In the genomic region with DNA sequence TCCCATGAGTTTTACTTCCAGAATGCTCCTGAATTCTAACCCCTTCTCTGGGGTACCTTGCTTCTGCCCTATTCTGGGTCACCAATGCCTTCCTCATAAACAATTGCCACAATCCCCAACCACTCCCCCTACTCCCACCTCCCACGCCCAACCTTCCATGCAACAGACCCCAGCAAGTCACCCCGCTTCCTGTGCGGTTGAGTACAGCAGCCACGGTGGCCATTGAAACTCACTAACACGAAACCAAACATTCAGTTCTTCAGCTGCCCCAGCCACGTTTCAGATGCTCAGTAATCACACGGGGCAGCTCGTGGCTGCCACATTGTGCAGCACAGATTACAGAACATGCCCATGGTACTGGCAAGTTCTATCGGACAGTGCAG, we compare ENCODE assay signal across 33 cellular contexts. TPM values are rescaled to one million over a fixed set of nuclear protein-coding genes. Genes with fewer than 3 reads are reported as not detected.
DNase-seq lines count a peak whose midpoint lies in the region; ATAC-seq and TF ChIP-seq lines count a peak whose summit lies in the region.
"Had no signal": no experiment of that assay in that cellular context is flagged by ENCODE, and none has a peak within 500 bp of the region (broad histone marks: within the 10 kb centered on the region; RNA-seq: fewer than 3 reads in every experiment).

No MANE protein-coding gene starts in this region.

- TF ChIP-seq CTCF in neural cell (IDR thresholded peaks at IDR 0.05; ENCODE audit: poor library complexity, severe bottlenecking) (no peak), BE2C (IDR thresholded peaks at IDR 0.05; ENCODE audit: low read depth, low read length) (no peak), osteoblast (IDR thresholded peaks at IDR 0.05; ENCODE audit: extremely low read depth, low read depth, low read length) (no peak)

- H3K79me2 ChIP-seq in neural cell (replicated peaks; ENCODE audit: insufficient read depth, low read length) (peaks cover 5% of the 10 kb centered on the region), osteoblast (ENCODE audit: insufficient read depth, low read length) (peaks cover 7% of the 10 kb centered on the region)

- peak overlapping the region; percentile 10 for H3K4me3 ChIP-seq in neural cell (ENCODE audit: low read length)
- no peak overlapping the region for H3K4me3 ChIP-seq in BE2C (ENCODE audit: low read depth, low read length)
- H3K4me3 ChIP-seq in osteoblast (ENCODE audit: insufficient read depth, low read length), result no peak overlapping the region
- H3K4me3 ChIP-seq: A549, colonic mucosa, right atrium auricular region, smooth muscle cell had no signal

- H3K27me3 ChIP-seq in neural cell (ENCODE audit: insufficient read depth, low read depth, low read length) (no peaks in the 10 kb centered on the region), BE2C (no peaks in the 10 kb centered on the region), osteoblast (ENCODE audit: insufficient read depth, low read length) (no peaks in the 10 kb centered on the region)
- H3K27me3 ChIP-seq: colonic mucosa, right atrium auricular region had no signal

- H3K27me3 Mint-ChIP-seq in activated CD8-positive, alpha-beta memory T cell treated with anti-CD3 and anti-CD28 coated beads, Interleukin-2, amount 10 ng/mL, durations not matched to agents 7 days and 5 days, result no peaks in the 10 kb centered on the region
- no peaks in the 10 kb centered on the region for H3K27me3 Mint-ChIP-seq in activated T-helper 17 cell treated with anti-CD3 and anti-CD28 coated beads, Interleukin-2, amount 50 U/mL, for 72 hours
- H3K27me3 Mint-ChIP-seq: activated CD4-positive, alpha-beta T cell treated with anti-CD3 and anti-CD28 coated beads, Interleukin-2, amount 10 ng/mL, durations not matched to agents 24 days and 14 days; activated naive CD8-positive, alpha-beta T cell had no signal

- no peaks in the 10 kb centered on the region for H3K4me1 ChIP-seq in BE2C
- H3K4me1 ChIP-seq in osteoblast (ENCODE audit: insufficient read depth, low read length), result peaks cover 21% of the 10 kb centered on the region

- H3K9me3 ChIP-seq in neural cell (ENCODE audit: low read length), result no peaks in the 10 kb centered on the region
- peaks cover 13% of the 10 kb centered on the region; the same call in 1 of the 2 replicates for H3K9me3 ChIP-seq in BE2C
- peaks cover 11% of the 10 kb centered on the region for H3K9me3 ChIP-seq in osteoblast (ENCODE audit: low read depth, low read length)
- H3K9me3 ChIP-seq: A549, colonic mucosa had no signal

- no peak overlapping the region for H3K4me3 Mint-ChIP-seq in activated CD8-positive, alpha-beta memory T cell treated with anti-CD3 and anti-CD28 coated beads, Interleukin-2, amount 10 ng/mL, durations not matched to agents 7 days and 5 days
- no peak overlapping the region for H3K4me3 Mint-ChIP-seq in activated T-helper 17 cell treated with anti-CD3 and anti-CD28 coated beads, Interleukin-2, amount 50 U/mL, for 72 hours
- H3K4me3 Mint-ChIP-seq: activated CD4-positive, alpha-beta T cell treated with anti-CD3 and anti-CD28 coated beads, Interleukin-2, amount 10 ng/mL, durations not matched to agents 24 days and 14 days; activated naive CD8-positive, alpha-beta T cell; CD8-positive, alpha-beta T cell; immature natural killer cell had no signal

- in situ Hi-C loops in KBM-7 (cut with MboI; ENCODE audit: low pct_unique_long_range_greater_than_20kb, low sequenced_read_pairs), result loop anchor here (10.0 kb wide), 1 partner anchor 108 kb away; no protein-coding TSS in a partner anchor

- H3K36me3 ChIP-seq in neural cell (ENCODE audit: insufficient read depth, low read length) (no peaks in the 10 kb centered on the region), BE2C (peaks cover 2% of the 10 kb centered on the region), osteoblast (ENCODE audit: insufficient read depth, low read length) (no peaks in the 10 kb centered on the region)
- H3K36me3 ChIP-seq: colonic mucosa, right atrium auricular region had no signal

- DNase-seq in activated CD8-positive, alpha-beta memory T cell treated with anti-CD3 and anti-CD28 coated beads, Interleukin-2, amount 10 ng/mL, durations not matched to agents 7 days and 5 days, result peak; percentile 75
- DNase-seq in activated CD8-positive, alpha-beta memory T cell treated with anti-CD3 and anti-CD28 coated beads for 24 hours, result no peak
- DNase-seq in KBM-7 (peak; percentile 87), cerebellum (ENCODE audit: low spot score) (no peak), BE2C (no peak), osteoblast (ENCODE audit: insufficient read length, low spot score, missing footprints) (no peak)
- DNase-seq: activated CD4-positive, alpha-beta T cell treated with anti-CD3 and anti-CD28 coated beads, Interleukin-2, amount 10 ng/mL, durations not matched to agents 24 days and 14 days; activated CD8-positive, alpha-beta memory T cell treated with anti-CD3 and anti-CD28 coated beads, Interleukin-2, amount 50 U/mL, for 4 hours; AML-193; aorta; CD8-positive, alpha-beta T cell; colonic mucosa; effector CD8-positive, alpha-beta T cell; EL; immature natural killer cell; left cardiac atrium; NCI-H1417 treated with DMSO at 0.1 percent for 48 hours; NCI-H2029 treated with DMSO at 0.1 percent for 48 hours; posterior cingulate gyrus; SHP77; stimulated activated CD4-positive, alpha-beta T cell treated with anti-CD3 and anti-CD28 coated beads, Interleukin-1b, Interleukin-23, amount 100 ng/mL, for 48 hours; stimulated activated naive CD8-positive, alpha-beta T cell treated with anti-CD3 and anti-CD28 coated beads, Interleukin-15, Interleukin-2, amounts not matched to agents 100 U/mL and 50 U/mL, for 24 hours; T1000 had no signal

- no peak overlapping the region for H3K4me2 ChIP-seq in neural cell (ENCODE audit: low read length)
- H3K4me2 ChIP-seq in osteoblast (ENCODE audit: insufficient read depth, low read length), result no peak overlapping the region
- H3K4me2 ChIP-seq: A549, smooth muscle cell had no signal

- peaks cover 16% of the 10 kb centered on the region for H3K36me3 Mint-ChIP-seq in activated CD8-positive, alpha-beta memory T cell treated with anti-CD3 and anti-CD28 coated beads, Interleukin-2, amount 10 ng/mL, durations not matched to agents 7 days and 5 days
- peaks cover 2% of the 10 kb centered on the region for H3K36me3 Mint-ChIP-seq in activated T-helper 17 cell treated with anti-CD3 and anti-CD28 coated beads, Interleukin-2, amount 50 U/mL, for 72 hours (ENCODE audit: low read depth)
- H3K36me3 Mint-ChIP-seq: activated naive CD8-positive, alpha-beta T cell; CD8-positive, alpha-beta T cell had no signal

- peak overlapping the region; percentile 81 for H3K27ac Mint-ChIP-seq in activated CD8-positive, alpha-beta memory T cell treated with anti-CD3 and anti-CD28 coated beads, Interleukin-2, amount 10 ng/mL, durations not matched to agents 7 days and 5 days
- peak overlapping the region; percentile 62 for H3K27ac Mint-ChIP-seq in activated T-helper 17 cell treated with anti-CD3 and anti-CD28 coated beads, Interleukin-2, amount 50 U/mL, for 72 hours
- H3K27ac Mint-ChIP-seq: activated CD4-positive, alpha-beta T cell treated with anti-CD3 and anti-CD28 coated beads, Interleukin-2, amount 10 ng/mL, durations not matched to agents 24 days and 14 days; activated naive CD8-positive, alpha-beta T cell; CD8-positive, alpha-beta T cell had no signal

- H2AFZ ChIP-seq in neural cell (ENCODE audit: low read depth, low read length), result no peak overlapping the region
- no peak overlapping the region for H2AFZ ChIP-seq in osteoblast (ENCODE audit: low read length)

- no peak for TF ChIP-seq RAD21 in neural cell (conservative IDR thresholded peaks at IDR 0.05)

- H3K9me3 Mint-ChIP-seq in activated CD8-positive, alpha-beta memory T cell treated with anti-CD3 and anti-CD28 coated beads, Interleukin-2, amount 10 ng/mL, durations not matched to agents 7 days and 5 days (ENCODE audit: low read depth), result peaks cover 9% of the 10 kb centered on the region
- no peaks in the 10 kb centered on the region for H3K9me3 Mint-ChIP-seq in activated T-helper 17 cell treated with anti-CD3 and anti-CD28 coated beads, Interleukin-2, amount 50 U/mL, for 72 hours
- H3K9me3 Mint-ChIP-seq: activated CD4-positive, alpha-beta T cell treated with anti-CD3 and anti-CD28 coated beads, Interleukin-2, amount 10 ng/mL, durations not matched to agents 24 days and 14 days had no signal

- H4K20me1 ChIP-seq in neural cell (ENCODE audit: insufficient read depth), result peaks cover 2% of the 10 kb centered on the region
- peaks cover 4% of the 10 kb centered on the region for H4K20me1 ChIP-seq in osteoblast (ENCODE audit: insufficient read depth, low read length)

- ATAC-seq in activated CD8-positive, alpha-beta memory T cell treated with anti-CD3 and anti-CD28 coated beads, Interleukin-2, amount 10 ng/mL, durations not matched to agents 7 days and 5 days, result no peak
- ATAC-seq in activated T-helper 17 cell treated with anti-CD3 and anti-CD28 coated beads, Interleukin-2, amount 50 U/mL, for 72 hours (replicated peaks), result no peak
- ATAC-seq: A549; CD8-positive, alpha-beta T cell; left cardiac atrium; Panc1; stimulated activated naive CD8-positive, alpha-beta T cell treated with anti-CD3 and anti-CD28 coated beads, Interleukin-15, Interleukin-2, amounts not matched to agents 100 U/mL and 50 U/mL, for 24 hours had no signal

- no peaks in the 10 kb centered on the region for H3K9me2 ChIP-seq in neural cell (ENCODE audit: insufficient read depth, low read length)

- CTCF ChIA-PET in activated CD8-positive, alpha-beta memory T cell treated with anti-CD3 and anti-CD28 coated beads, Interleukin-2, amount 10 ng/mL, durations not matched to agents 7 days and 5 days (lab: Charles Lee), result interaction anchor here (1.0 to 15.4 kb wide), 11 partner anchors 10 to 217 kb away, joined by 3 to 300 read pairs (median 6); a partner anchor contains a TSS

- H3K9ac ChIP-seq in neural cell (ENCODE audit: low read length), result no peak overlapping the region

- peaks cover 45% of the 10 kb centered on the region for H3K4me1 Mint-ChIP-seq in activated CD8-positive, alpha-beta memory T cell treated with anti-CD3 and anti-CD28 coated beads, Interleukin-2, amount 10 ng/mL, durations not matched to agents 7 days and 5 days
- peaks cover 24% of the 10 kb centered on the region for H3K4me1 Mint-ChIP-seq in activated T-helper 17 cell treated with anti-CD3 and anti-CD28 coated beads, Interleukin-2, amount 50 U/mL, for 72 hours

- no peak for TF ChIP-seq EP300 in neural cell (conservative IDR thresholded peaks at IDR 0.05; ENCODE audit: poor library complexity, severe bottlenecking)

- H3K27ac ChIP-seq in neural cell (ENCODE audit: low read length) (no peak overlapping the region), osteoblast (ENCODE audit: low read depth, low read length) (no peak overlapping the region)
- H3K27ac ChIP-seq: A549, colonic mucosa, epithelial cell of prostate, HL-60, right atrium auricular region had no signal

- H3F3A ChIP-seq in neural cell (ENCODE audit: insufficient read depth, low read length, poor library complexity, severe bottlenecking), result no peaks in the 10 kb centered on the region

RNA-seq across cellular contexts. Expression of a gene that starts 3.7 kb away (rescaled TPM):
- 10 to 100 TPM; 20.6 to 40.2 TPM for total RNA-seq in activated CD8-positive, alpha-beta memory T cell treated with anti-CD3 and anti-CD28 coated beads, Interleukin-2, amount 10 ng/mL, durations not matched to agents 7 days and 5 days
- total RNA-seq in activated T-helper 17 cell treated with anti-CD3 and anti-CD28 coated beads, Interleukin-2, amount 50 U/mL, for 72 hours, result 10 to 100 TPM; 43.3 to 50.3 TPM
- 53.6 and 57.5 TPM in 2 replicates for polyA plus RNA-seq in neural cell
- polyA minus RNA-seq in neural cell, result 103 and 118 TPM in 2 replicates
- 57.5 TPM for total RNA-seq in cerebellum
- 59.1 TPM for polyA plus RNA-seq in BE2C (2012; ENCODE audit: insufficient read depth, insufficient read length, low read depth)
- 28.6 and 29.8 TPM in 2 replicates for total RNA-seq in osteoblast

RNA-seq across cellular contexts. Expression of a gene that starts 31.4 kb away (rescaled TPM):
- total RNA-seq in activated CD8-positive, alpha-beta memory T cell treated with anti-CD3 and anti-CD28 coated beads, Interleukin-2, amount 10 ng/mL, durations not matched to agents 7 days and 5 days, result under 1 TPM; 0.26 to 0.37 TPM
- total RNA-seq in activated T-helper 17 cell treated with anti-CD3 and anti-CD28 coated beads, Interleukin-2, amount 50 U/mL, for 72 hours, result under 1 TPM; 0.61 to 0.80 TPM
- 3.2 TPM in 2 replicates for polyA plus RNA-seq in neural cell
- polyA minus RNA-seq in neural cell, result 6.3 and 7.2 TPM in 2 replicates
- total RNA-seq in cerebellum (6.8 TPM), osteoblast (7.6 and 8.5 TPM in 2 replicates)
- 2.8 TPM for polyA plus RNA-seq in BE2C (2012; ENCODE audit: insufficient read depth, insufficient read length, low read depth)
- total RNA-seq: activated CD4-positive, alpha-beta T cell treated with anti-CD3 and anti-CD28 coated beads, Interleukin-2, amount 10 ng/mL, durations not matched to agents 24 days and 14 days had no signal

RNA-seq across cellular contexts. Expression of a gene that starts 34.8 kb away (rescaled TPM):
- not detected for total RNA-seq in activated CD8-positive, alpha-beta memory T cell treated with anti-CD3 and anti-CD28 coated beads, Interleukin-2, amount 10 ng/mL, durations not matched to agents 7 days and 5 days
- total RNA-seq in activated T-helper 17 cell treated with anti-CD3 and anti-CD28 coated beads, Interleukin-2, amount 50 U/mL, for 72 hours, result not detected
- 2.8 and 4.3 TPM in 2 replicates for polyA plus RNA-seq in neural cell
- polyA minus RNA-seq in neural cell, result 1.7 and 5.2 TPM in 2 replicates
- 5.5 TPM for total RNA-seq in cerebellum
- not detected for polyA plus RNA-seq in BE2C (2012; ENCODE audit: insufficient read depth, insufficient read length, low read depth)
- under 0.01 TPM in 1 of 2 replicates, not detected in the other for total RNA-seq in osteoblast
- total RNA-seq: activated CD4-positive, alpha-beta T cell treated with anti-CD3 and anti-CD28 coated beads, Interleukin-2, amount 10 ng/mL, durations not matched to agents 24 days and 14 days; left cardiac atrium; lung microvascular endothelial cell; right atrium auricular region; smooth muscle cell had no signal
- polyA plus RNA-seq: aorta had no signal

Comparison
In these comparisons a context has a peak if more than half of its experiments do, and no peak if none do; other contexts are left out.
1. DNase-seq: peak in activated CD8-positive, alpha-beta memory T cell treated with anti-CD3 and anti-CD28 coated beads, Interleukin-2, amount 10 ng/mL, durations not matched to agents 7 days and 5 days (single experiment) and KBM-7 (single experiment); none in activated CD8-positive, alpha-beta memory T cell treated with anti-CD3 and anti-CD28 coated beads for 24 hours (single experiment), cerebellum (single experiment), BE2C (single experiment) and osteoblast (single experiment).